21 cellular contexts compared by ENCODE assay signal in genomic region chr9:88396836-88397577, GRCh38. TPM values are rescaled to one million over a fixed set of nuclear protein-coding genes. Genes with fewer than 3 reads are reported as not detected.
A peak's percentile ranks its signal among the peaks of the same experiment; 100 is the strongest.
DNase-seq lines count a peak whose midpoint lies in the region; ATAC-seq and TF ChIP-seq lines count a peak whose summit lies in the region.
"Had no signal": no experiment of that assay in that cellular context is flagged by ENCODE, and none has a peak within 500 bp of the region (broad histone marks: within the 10 kb centered on the region; RNA-seq: fewer than 3 reads in every experiment).

No MANE protein-coding gene starts in this region.

- in situ Hi-C loops in transverse colon (cut with MboI; ENCODE audit: low pct_ligation_motif_present in 1 of 4, low pct_unique_long_range_greater_than_20kb in 1 of 4, low sequenced_read_pairs in 3 of 4) = no loop called here

- H3K36me3 ChIP-seq in transverse colon = peaks cover 0 to 3% (median 0%) of the 10 kb centered on the region in 4 donors
- H3K36me3 ChIP-seq: ovary had no signal

- H3K4me3 ChIP-seq in fibroblast of villous mesenchyme (ENCODE audit: low read depth, low read length) (no peak overlapping the region), transverse colon (no peak overlapping the region)
- H3K4me3 ChIP-seq: coronary artery, ovary, spleen had no signal

- no peak for TF ChIP-seq POLR2A in transverse colon (IDR thresholded peaks at IDR 0.05)

- peak overlapping the region; percentile 44 for H3K27ac Mint-ChIP-seq in type B pancreatic cell
- no peak overlapping the region for H3K27ac Mint-ChIP-seq in activated CD8-positive, alpha-beta memory T cell treated with anti-CD3 and anti-CD28 coated beads, Interleukin-2, amount 10 ng/mL, durations not matched to agents 7 days and 5 days
- H3K27ac Mint-ChIP-seq: activated T-cell treated with anti-CD3 and anti-CD28 coated beads, Interleukin-2, amount 50 U/mL, for 72 hours; stimulated activated naive B cell treated with anti-CD40 and anti-IgM and Interleukin-4, amounts not matched to agents 10 μg/mL and 1 μg/mL and 100 μg/mL, for 72 hours had no signal

- CTCF ChIA-PET in activated CD8-positive, alpha-beta memory T cell treated with anti-CD3 and anti-CD28 coated beads, Interleukin-2, amount 10 ng/mL, durations not matched to agents 7 days and 5 days (lab: Charles Lee) = no interaction called here

- no peaks in the 10 kb centered on the region for H3K27me3 ChIP-seq in transverse colon
- H3K27me3 ChIP-seq: ovary, spleen had no signal

- no peak for TF ChIP-seq CTCF in fibroblast of villous mesenchyme (IDR thresholded peaks at IDR 0.05; ENCODE audit: insufficient read depth, low read depth, low read length)
- TF ChIP-seq CTCF in type B pancreatic cell (conservative IDR thresholded peaks at IDR 0.05) = no peak
- TF ChIP-seq CTCF in transverse colon (IDR thresholded peaks at IDR 0.05) = no peak

- H3K9me3 Mint-ChIP-seq in type B pancreatic cell = no peaks in the 10 kb centered on the region
- no peaks in the 10 kb centered on the region for H3K9me3 Mint-ChIP-seq in activated CD8-positive, alpha-beta memory T cell treated with anti-CD3 and anti-CD28 coated beads, Interleukin-2, amount 10 ng/mL, durations not matched to agents 7 days and 5 days (ENCODE audit: low read depth)
- H3K9me3 Mint-ChIP-seq: activated T-cell treated with anti-CD3 and anti-CD28 coated beads, Interleukin-2, amount 50 U/mL, for 72 hours; stimulated activated naive B cell treated with anti-CD40 and anti-IgM and Interleukin-4, amounts not matched to agents 10 μg/mL and 1 μg/mL and 100 μg/mL, for 72 hours had no signal

- ATAC-seq in left ventricle myocardium superior = peak; percentile 45
- ATAC-seq in activated CD8-positive, alpha-beta memory T cell treated with anti-CD3 and anti-CD28 coated beads, Interleukin-2, amount 10 ng/mL, durations not matched to agents 7 days and 5 days = no peak
- ATAC-seq in HG03354 (IDR thresholded peaks at IDR 0.05; ENCODE audit: poor library complexity, severe bottlenecking, unreplicated experiment) = no peak
- ATAC-seq: activated T-cell treated with anti-CD3 and anti-CD28 coated beads, Interleukin-2, amount 50 U/mL, for 72 hours; esophagus mucosa; left cardiac atrium; stimulated activated naive B cell treated with anti-CD40 and anti-IgM and Interleukin-4, amounts not matched to agents 10 μg/mL and 1 μg/mL and 100 μg/mL, for 72 hours had no signal

- intact Hi-C loops in left ventricle myocardium superior (cut with micrococcal nuclease) (no loop called here), cardiac septum (cut with DNase I) (no loop called here), transverse colon (cut with DNase I; ENCODE audit: low total_unique reads) (no loop called here)

- TF ChIP-seq EP300 in transverse colon (IDR thresholded peaks at IDR 0.05; ENCODE audit: low read depth) = no peak

- WGBS in transverse colon (ENCODE audit: low coverage in 1 of 2), 2 donors = 71 to 75% methylated on average over 2 to 3 of the region's 3 CpGs

- peaks cover 31% of the 10 kb centered on the region for H3K4me1 Mint-ChIP-seq in type B pancreatic cell (ENCODE audit: unreplicated experiment)
- peaks cover 23% of the 10 kb centered on the region for H3K4me1 Mint-ChIP-seq in activated CD8-positive, alpha-beta memory T cell treated with anti-CD3 and anti-CD28 coated beads, Interleukin-2, amount 10 ng/mL, durations not matched to agents 7 days and 5 days

- no peak overlapping the region for H3K27ac ChIP-seq in transverse colon
- H3K27ac ChIP-seq: coronary artery, ovary, spleen had no signal

- peaks cover 33% of the 10 kb centered on the region for H3K36me3 Mint-ChIP-seq in type B pancreatic cell
- H3K36me3 Mint-ChIP-seq in activated CD8-positive, alpha-beta memory T cell treated with anti-CD3 and anti-CD28 coated beads, Interleukin-2, amount 10 ng/mL, durations not matched to agents 7 days and 5 days = peaks cover 31% of the 10 kb centered on the region

- no peak overlapping the region for H3K4me3 Mint-ChIP-seq in type B pancreatic cell
- H3K4me3 Mint-ChIP-seq in activated CD8-positive, alpha-beta memory T cell treated with anti-CD3 and anti-CD28 coated beads, Interleukin-2, amount 10 ng/mL, durations not matched to agents 7 days and 5 days = no peak overlapping the region
- H3K4me3 Mint-ChIP-seq: activated T-cell treated with anti-CD3 and anti-CD28 coated beads, Interleukin-2, amount 50 U/mL, for 72 hours; stimulated activated naive B cell treated with anti-CD40 and anti-IgM and Interleukin-4, amounts not matched to agents 10 μg/mL and 1 μg/mL and 100 μg/mL, for 72 hours had no signal

- no peaks in the 10 kb centered on the region for H3K27me3 Mint-ChIP-seq in type B pancreatic cell
- no peaks in the 10 kb centered on the region for H3K27me3 Mint-ChIP-seq in activated CD8-positive, alpha-beta memory T cell treated with anti-CD3 and anti-CD28 coated beads, Interleukin-2, amount 10 ng/mL, durations not matched to agents 7 days and 5 days
- H3K27me3 Mint-ChIP-seq: stimulated activated naive B cell treated with anti-CD40 and anti-IgM and Interleukin-4, amounts not matched to agents 10 μg/mL and 1 μg/mL and 100 μg/mL, for 72 hours had no signal

- peaks cover 0 to 26% (median 10%) of the 10 kb centered on the region in 4 donors for H3K4me1 ChIP-seq in transverse colon

- DNase-seq in left ventricle myocardium superior (no peak), cardiac septum (ENCODE audit: low spot score) (no peak), astrocyte of the hippocampus (ENCODE audit: low read depth, low spot score) (peak; percentile 90), fibroblast of villous mesenchyme (ENCODE audit: low read depth) (peak; percentile 22), type B pancreatic cell (ENCODE audit: extremely low spot score, unreplicated experiment) (no peak), transverse colon (no peak)
- no peak for DNase-seq in activated CD8-positive, alpha-beta memory T cell treated with anti-CD3 and anti-CD28 coated beads, Interleukin-2, amount 10 ng/mL, durations not matched to agents 7 days and 5 days
- DNase-seq: activated CD4-positive, alpha-beta T cell treated with anti-CD3 and anti-CD28 coated beads, Interleukin-2, amount 50 U/mL, for 48 hours; activated T-cell treated with anti-CD3 and anti-CD28 coated beads, Interleukin-2, amount 50 U/mL, for 72 hours; COR-L47; hippocampal formation; Karpas-422; left cardiac atrium; NCI-H1694 treated with DMSO at 0.1 percent for 48 hours; NCI-H510A treated with DMSO at 0.1 percent for 48 hours; ovary; spleen; stimulated activated naive B cell treated with anti-CD40 and anti-IgM and Interleukin-4, amounts not matched to agents 10 μg/mL and 1 μg/mL and 100 μg/mL, for 72 hours had no signal

- H3K9me3 ChIP-seq in transverse colon = no peaks in the 10 kb centered on the region
- H3K9me3 ChIP-seq: ovary, spleen had no signal

RNA-seq across cellular contexts. Expression of gene SPIN1, which starts 8.8 kb away (rescaled TPM):
- total RNA-seq in left ventricle myocardium superior = 56.6 TPM
- 49.2 TPM for total RNA-seq in cardiac septum
- total RNA-seq in fibroblast of villous mesenchyme = 130 and 165 TPM in 2 replicates
- total RNA-seq in type B pancreatic cell (ENCODE audit: low replicate concordance) = 98.6 and 107 TPM in 2 replicates
- total RNA-seq in activated CD8-positive, alpha-beta memory T cell treated with anti-CD3 and anti-CD28 coated beads, Interleukin-2, amount 10 ng/mL, durations not matched to agents 7 days and 5 days = 10 to 100 TPM; 51.3 to 92.8 TPM
- total RNA-seq in transverse colon = 10 to 100 TPM; 33.7 to 72.4 (median 57.3) TPM

Comparison
In these comparisons a context has a peak if more than half of its experiments do, and no peak if none do; other contexts are left out.
1. DNase-seq: peak in astrocyte of the hippocampus (single experiment) and fibroblast of villous mesenchyme (single experiment); none in left ventricle myocardium superior (single experiment), cardiac septum (single experiment), type B pancreatic cell (single experiment), activated CD8-positive, alpha-beta memory T cell treated with anti-CD3 and anti-CD28 coated beads, Interleukin-2, amount 10 ng/mL, durations not matched to agents 7 days and 5 days (single experiment) and transverse colon (single experiment).